Comparison of ENCODE assay signal across 8 cellular contexts in the genomic region with DNA sequence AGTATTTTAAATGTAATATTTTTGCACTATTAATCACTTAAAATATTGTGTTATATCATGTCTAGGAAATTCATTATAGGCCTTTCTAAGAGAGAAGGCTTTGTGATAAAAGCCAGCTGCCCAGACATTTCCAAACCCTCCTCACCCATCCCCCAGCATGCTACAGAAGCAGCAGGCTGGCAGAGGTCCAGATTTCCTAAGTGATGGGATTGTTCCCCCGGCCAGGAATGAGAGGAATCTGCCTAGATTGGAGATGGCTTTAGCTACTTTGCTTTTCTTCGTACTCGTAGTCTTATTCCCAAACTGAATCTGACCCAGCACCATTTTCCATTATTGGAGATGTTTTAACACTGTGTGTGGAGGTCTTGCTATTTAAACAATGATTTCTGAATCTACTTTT. TPM values are rescaled to one million over a fixed set of nuclear protein-coding genes. Genes with fewer than 3 reads are reported as not detected.
DNase-seq lines count a peak whose midpoint lies in the region; ATAC-seq lines count a peak whose summit lies in the region.

No MANE protein-coding gene starts in this region.

- no peak for ATAC-seq in GM21529 (IDR thresholded peaks at IDR 0.05; ENCODE audit: unreplicated experiment)
- no peak for ATAC-seq in HG03457 (IDR thresholded peaks at IDR 0.05; ENCODE audit: unreplicated experiment)
- no peak for ATAC-seq in GM21737 (IDR thresholded peaks at IDR 0.05; ENCODE audit: unreplicated experiment)
- no peak for ATAC-seq in HG03378 (IDR thresholded peaks at IDR 0.05; ENCODE audit: unreplicated experiment)

- DNase-seq in DMS 273 treated with DMSO at 0.1 percent for 48 hours (lab: John Stamatoyannopoulos, UW) (peak; percentile 8), NCI-H2171 (lab: John Stamatoyannopoulos, UW) (peak; percentile 91), dermis blood vessel endothelial cell (peak; percentile 79), midbrain (lab: John Stamatoyannopoulos, UW) (peak; percentile 7)

RNA-seq across cellular contexts. Expression of gene CDK14, which starts 29.4 kb away (rescaled TPM):
- 3.0 and 3.2 TPM in 2 replicates for total RNA-seq in dermis blood vessel endothelial cell

Comparison
In these comparisons a context has a peak if more than half of its experiments do, and no peak if none do; other contexts are left out.
1. DNase-seq: peak in every context shown above with its lines; median percentile 91 in NCI-H2171; 79 in dermis blood vessel endothelial cell; 8 in DMS 273 treated with DMSO at 0.1 percent for 48 hours; 7 in midbrain.